27 cellular contexts compared by ENCODE assay signal in genomic region chr3:113096158-113096893, GRCh38.
DNase-seq lines count a peak whose midpoint lies in the region; ATAC-seq and TF ChIP-seq lines count a peak whose summit lies in the region.
"Had no signal": no experiment of that assay in that cellular context is flagged by ENCODE, and none has a peak within 500 bp of the region (broad histone marks: within the 10 kb centered on the region; RNA-seq: fewer than 3 reads in every experiment).

No MANE protein-coding gene starts in this region.

- H3K27ac ChIP-seq in endodermal cell (ENCODE audit: low read depth, low read length) (peak overlapping the region; percentile 82), mesenchymal stem cell (ENCODE audit: low read length, poor library complexity, severe bottlenecking) (no peak overlapping the region), tibial artery (no peak overlapping the region), suprapubic skin (no peak overlapping the region)
- H3K27ac ChIP-seq: BLaER1 treated with 17β-estradiol and CSF1 and Interleukin-3, amounts not matched to agents 10 nM and 100 nM; cardiac muscle cell; parathyroid adenoma; right lobe of liver; upper lobe of right lung had no signal

- H3K9ac ChIP-seq in endodermal cell (ENCODE audit: extremely low read depth, low read length, poor library complexity, severe bottlenecking): no peak overlapping the region
- peak overlapping the region; percentile 34 for H3K9ac ChIP-seq in mesenchymal stem cell (ENCODE audit: low read length)
- H3K9ac ChIP-seq: BLaER1 treated with 17β-estradiol and CSF1 and Interleukin-3, amounts not matched to agents 10 nM and 100 nM; parathyroid adenoma had no signal

- no peak overlapping the region for H3K4me3 ChIP-seq in AG10803 (ENCODE audit: low read length)
- no peak overlapping the region for H3K4me3 ChIP-seq in endodermal cell (ENCODE audit: low read length)
- H3K4me3 ChIP-seq in mesenchymal stem cell (ENCODE audit: insufficient read depth in 1 of 2, low read depth in 1 of 2, low read length in 2 of 2): no peak overlapping the region
- no peak overlapping the region for H3K4me3 ChIP-seq in tibial artery
- no peak overlapping the region for H3K4me3 ChIP-seq in suprapubic skin
- H3K4me3 ChIP-seq: BLaER1 treated with 17β-estradiol and CSF1 and Interleukin-3, amounts not matched to agents 10 nM and 100 nM; cardiac muscle cell; right lobe of liver; upper lobe of right lung had no signal

- peak overlapping the region in 1 of 2 experiments; percentile 1 for H3K14ac ChIP-seq in mesenchymal stem cell (ENCODE audit: low read length in 2 of 2)

- no peak overlapping the region for H3K23ac ChIP-seq in mesenchymal stem cell (ENCODE audit: low read length in 2 of 2)

- H3K4ac ChIP-seq in mesenchymal stem cell (ENCODE audit: low read depth in 1 of 2, low read length in 2 of 2): peak overlapping the region in 1 of 2 experiments; percentile 24

- intact Hi-C loops in tibial artery (cut with DNase I; ENCODE audit: low total_unique reads): no loop called here

- no peaks in the 10 kb centered on the region for H3K27me3 ChIP-seq in endodermal cell (ENCODE audit: control insufficient read depth, insufficient read depth, low read length, poor library complexity, severe bottlenecking)
- H3K27me3 ChIP-seq in mesenchymal stem cell (ENCODE audit: control insufficient read depth in 1 of 2, insufficient read depth in 1 of 2, low read length in 2 of 2): no peaks in the 10 kb centered on the region
- no peaks in the 10 kb centered on the region for H3K27me3 ChIP-seq in tibial artery
- no peaks in the 10 kb centered on the region for H3K27me3 ChIP-seq in suprapubic skin
- H3K27me3 ChIP-seq: BLaER1 treated with 17β-estradiol and CSF1 and Interleukin-3, amounts not matched to agents 10 nM and 100 nM; cardiac muscle cell; right lobe of liver; upper lobe of right lung had no signal

- H3K4me2 ChIP-seq in mesenchymal stem cell (ENCODE audit: low read length, poor library complexity, severe bottlenecking): no peak overlapping the region

- peaks cover 3% of the 10 kb centered on the region for H3K4me1 Mint-ChIP-seq in endodermal cell
- H3K4me1 Mint-ChIP-seq: naive thymus-derived CD8-positive, alpha-beta T cell had no signal

- no peaks in the 10 kb centered on the region for H3K36me3 Mint-ChIP-seq in endodermal cell (ENCODE audit: low read depth)

- no peak overlapping the region for H3K27ac Mint-ChIP-seq in endodermal cell
- H3K27ac Mint-ChIP-seq: activated B cell treated with CpG ODN at 0.5 μM for 24 hours; naive thymus-derived CD8-positive, alpha-beta T cell had no signal

- no peak overlapping the region for H2AFZ ChIP-seq in mesenchymal stem cell (ENCODE audit: low read depth, low read length)
- H2AFZ ChIP-seq: parathyroid adenoma had no signal

- no peak overlapping the region for H2BK120ac ChIP-seq in mesenchymal stem cell (ENCODE audit: low read depth, low read length)

- DNase-seq in AG10803 (ENCODE audit: low read depth): peak; percentile 61
- peak; percentile 64 for DNase-seq in LHCN-M2 (ENCODE audit: low read depth)
- no peak for DNase-seq in endodermal cell
- DNase-seq in mesenchymal stem cell: no peak
- no peak for DNase-seq in NCI-H2196 (lab: John Stamatoyannopoulos, UW; ENCODE audit: unreplicated experiment)
- no peak for DNase-seq in tibial artery
- DNase-seq in suprapubic skin (ENCODE audit: low spot score in 2 of 2): no peak
- DNase-seq: activated B cell treated with CpG ODN at 0.5 μM for 24 hours; activated CD4-positive, alpha-beta T cell treated with anti-CD3 and anti-CD28 coated beads, Interleukin-2, amount 50 U/mL, for 4 hours; activated effector memory CD4-positive, alpha-beta T cell treated with anti-CD3 and anti-CD28 coated beads, Interleukin-2, amount 50 U/mL, for 16 hours; Calu3; dermis blood vessel endothelial cell; H9; left colon; naive thymus-derived CD8-positive, alpha-beta T cell; NCI-H1092 treated with DMSO at 0.1 percent for 48 hours; NCI-H2029; NCI-H345; NCI-H82; right lobe of liver; stimulated activated CD8-positive, alpha-beta memory T cell treated with anti-CD3 and anti-CD28 coated beads, Interleukin-4, amount 100 ng/mL, for 48 hours; T1000; upper lobe of right lung had no signal

- TF ChIP-seq POLR2A in suprapubic skin (IDR thresholded peaks at IDR 0.05): no peak

- H3K4me3 Mint-ChIP-seq in endodermal cell: no peak overlapping the region
- H3K4me3 Mint-ChIP-seq: activated B cell treated with CpG ODN at 0.5 μM for 24 hours; H9; naive thymus-derived CD8-positive, alpha-beta T cell had no signal

- H3K4me1 ChIP-seq in endodermal cell (ENCODE audit: control insufficient read depth, insufficient read depth, low read length) (no peaks in the 10 kb centered on the region), mesenchymal stem cell (ENCODE audit: control insufficient read depth, insufficient read depth, low read depth, low read length) (peaks cover 8% of the 10 kb centered on the region), tibial artery (no peaks in the 10 kb centered on the region), suprapubic skin (no peaks in the 10 kb centered on the region)
- H3K4me1 ChIP-seq: parathyroid adenoma, right lobe of liver, upper lobe of right lung had no signal

- H3K9me3 ChIP-seq in endodermal cell (ENCODE audit: control insufficient read depth, low read length) (no peaks in the 10 kb centered on the region), mesenchymal stem cell (ENCODE audit: control insufficient read depth, low read length) (peaks cover 8% of the 10 kb centered on the region), tibial artery (peaks cover 0 to 5% (median 0%) of the 10 kb centered on the region in 3 donors), suprapubic skin (no peaks in the 10 kb centered on the region)
- H3K9me3 ChIP-seq: right lobe of liver, upper lobe of right lung had no signal

- H4K8ac ChIP-seq in mesenchymal stem cell (ENCODE audit: low read length): no peak overlapping the region

- H3K18ac ChIP-seq in mesenchymal stem cell (ENCODE audit: low read depth in 1 of 2, low read length in 2 of 2): no peak overlapping the region

- H2BK12ac ChIP-seq in mesenchymal stem cell (ENCODE audit: low read length in 2 of 2): peak overlapping the region in 1 of 2 experiments; percentile 1

- no peaks in the 10 kb centered on the region for H3K36me3 ChIP-seq in endodermal cell (ENCODE audit: control insufficient read depth, insufficient read depth, low read length)
- H3K36me3 ChIP-seq in mesenchymal stem cell (ENCODE audit: control insufficient read depth in 1 of 2, insufficient read depth in 2 of 2, low read depth in 1 of 2, low read length in 2 of 2): no peaks in the 10 kb centered on the region
- H3K36me3 ChIP-seq in tibial artery: no peaks in the 10 kb centered on the region
- no peaks in the 10 kb centered on the region for H3K36me3 ChIP-seq in suprapubic skin
- H3K36me3 ChIP-seq: BLaER1 treated with 17β-estradiol and CSF1 and Interleukin-3, amounts not matched to agents 10 nM and 100 nM; cardiac muscle cell; right lobe of liver; upper lobe of right lung had no signal

- ATAC-seq in HG02884 (IDR thresholded peaks at IDR 0.05; ENCODE audit: unreplicated experiment): no peak
- ATAC-seq: left colon; naive thymus-derived CD8-positive, alpha-beta T cell; upper lobe of right lung had no signal

- H2BK5ac ChIP-seq in mesenchymal stem cell (ENCODE audit: low read depth, low read length, poor library complexity, severe bottlenecking): peak overlapping the region; percentile 33

- no peak overlapping the region for H4K91ac ChIP-seq in mesenchymal stem cell (ENCODE audit: low read length)

- H2BK15ac ChIP-seq in mesenchymal stem cell (ENCODE audit: low read depth, poor library complexity, severe bottlenecking): no peak overlapping the region

- TF ChIP-seq EP300 in suprapubic skin (IDR thresholded peaks at IDR 0.05): no peak

- peak overlapping the region; percentile 76 for H2AK5ac ChIP-seq in mesenchymal stem cell (ENCODE audit: low read length, severe bottlenecking)

- 65 to 92% methylated on average over 2 of the region's 2 CpGs for WGBS in endodermal cell (ENCODE audit: insufficient coverage in 1 of 2, insufficient read length in 1 of 2), 2 experiments
- 93% methylated on average over 1 of the region's 2 CpGs for WGBS in mesenchymal stem cell
- WGBS in suprapubic skin: 85% methylated on average over 2 of the region's 2 CpGs

- no peaks in the 10 kb centered on the region for H3K27me3 Mint-ChIP-seq in endodermal cell (ENCODE audit: insufficient read depth)
- H3K27me3 Mint-ChIP-seq: activated B cell treated with CpG ODN at 0.5 μM for 24 hours; naive thymus-derived CD8-positive, alpha-beta T cell had no signal

- H3K9me3 Mint-ChIP-seq in endodermal cell: no peaks in the 10 kb centered on the region

- TF ChIP-seq CTCF in AG10803 (conservative IDR thresholded peaks at IDR 0.05; ENCODE audit: low read length) (no peak), endodermal cell (conservative IDR thresholded peaks at IDR 0.05) (peak; percentile 54), tibial artery (IDR thresholded peaks at IDR 0.05) (no peak), suprapubic skin (IDR thresholded peaks at IDR 0.05) (no peak)

- H3K79me1 ChIP-seq in mesenchymal stem cell (replicated peaks; ENCODE audit: low read length, poor library complexity, severe bottlenecking): no peaks in the 10 kb centered on the region

Comparison
In these comparisons a context has a peak if more than half of its experiments do, and no peak if none do; other contexts are left out.
1. DNase-seq: peak in AG10803 (single experiment) and LHCN-M2 (single experiment); none in endodermal cell (single experiment), mesenchymal stem cell (single experiment), NCI-H2196 (single experiment), tibial artery (0 of 2) and suprapubic skin (0 of 2).